In the genomic region with DNA sequence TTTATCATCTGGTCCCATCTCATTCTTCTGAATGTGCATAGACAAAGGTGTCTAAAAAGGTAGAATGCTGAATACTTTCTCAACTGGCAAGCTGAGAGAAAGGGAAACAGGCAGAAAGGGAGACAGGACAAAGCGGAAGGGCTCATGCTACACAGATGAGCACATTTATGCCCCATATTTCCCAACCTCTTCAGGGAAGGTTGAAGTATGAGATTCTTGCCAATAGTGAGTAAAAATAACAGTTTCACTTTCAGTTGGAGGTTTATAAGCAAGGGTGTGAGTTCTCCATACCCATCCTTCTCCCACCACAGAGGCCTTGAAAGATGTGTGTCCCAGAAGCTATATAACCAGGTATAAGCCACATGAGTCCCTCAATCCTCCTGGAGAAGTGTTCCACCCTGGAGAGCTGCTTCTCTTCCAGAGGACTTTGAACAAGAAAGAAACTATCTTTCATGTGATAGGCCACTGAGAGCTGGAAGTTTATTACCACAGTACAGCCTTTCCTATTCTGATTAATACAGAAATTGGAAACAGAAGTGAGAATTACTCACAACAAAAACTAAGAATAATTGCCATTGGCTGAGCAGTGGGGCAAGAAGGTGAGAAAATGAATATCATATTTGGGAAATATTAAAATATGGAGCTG, we compare ENCODE assay signal across 10 cellular contexts.
DNase-seq lines count a peak whose midpoint lies in the region; ATAC-seq and TF ChIP-seq lines count a peak whose summit lies in the region.
"Had no signal": no experiment of that assay in that cellular context is flagged by ENCODE, and none has a peak within 500 bp of the region (broad histone marks: within the 10 kb centered on the region; RNA-seq: fewer than 3 reads in every experiment).

No MANE protein-coding gene starts in this region.

- H3K36me3 ChIP-seq in osteoblast (ENCODE audit: insufficient read depth, low read length) (no peaks in the 10 kb centered on the region), Karpas-422 (ENCODE audit: insufficient read depth, low read length) (no peaks in the 10 kb centered on the region)

- POLR2A ChIA-PET in activated CD4-positive, alpha-beta T cell treated with anti-CD3 and anti-CD28 coated beads for 36 hours (lab: Charles Lee): no interaction called here

- H3K4me1 Mint-ChIP-seq in activated CD4-positive, alpha-beta T cell treated with anti-CD3 and anti-CD28 coated beads for 36 hours: peaks cover 14% of the 10 kb centered on the region
- peaks cover 8% of the 10 kb centered on the region for H3K4me1 Mint-ChIP-seq in activated T-helper 17 cell treated with anti-CD3 and anti-CD28 coated beads, Interleukin-2, amount 50 U/mL, for 72 hours

- H3K27ac ChIP-seq in osteoblast (ENCODE audit: low read depth, low read length) (no peak overlapping the region), Karpas-422 (ENCODE audit: low read length) (no peak overlapping the region)
- H3K27ac ChIP-seq: A549 had no signal

- H3K4me3 Mint-ChIP-seq in activated CD4-positive, alpha-beta T cell treated with anti-CD3 and anti-CD28 coated beads for 36 hours: peak overlapping the region; percentile 18
- peak overlapping the region; percentile 14 for H3K4me3 Mint-ChIP-seq in activated T-helper 17 cell treated with anti-CD3 and anti-CD28 coated beads, Interleukin-2, amount 50 U/mL, for 72 hours

- H3K4me3 ChIP-seq in osteoblast (ENCODE audit: insufficient read depth, low read length) (no peak overlapping the region), Karpas-422 (ENCODE audit: low read length) (no peak overlapping the region)
- H3K4me3 ChIP-seq: A549 had no signal

- CTCF ChIA-PET in activated CD4-positive, alpha-beta T cell treated with anti-CD3 and anti-CD28 coated beads for 36 hours (lab: Charles Lee): no interaction called here

- no peaks in the 10 kb centered on the region for H3K9me2 ChIP-seq in Karpas-422 (replicated peaks; ENCODE audit: insufficient read depth, low read length)

- intact Hi-C loops in activated CD4-positive, alpha-beta T cell treated with anti-CD3 and anti-CD28 coated beads for 36 hours (cut with DNase I, micrococcal nuclease): no loop called here

- no peak overlapping the region for H3K27ac Mint-ChIP-seq in activated CD4-positive, alpha-beta T cell treated with anti-CD3 and anti-CD28 coated beads for 36 hours
- no peak overlapping the region for H3K27ac Mint-ChIP-seq in activated T-helper 17 cell treated with anti-CD3 and anti-CD28 coated beads, Interleukin-2, amount 50 U/mL, for 72 hours

- H4K20me1 ChIP-seq in osteoblast (ENCODE audit: insufficient read depth, low read length) (no peaks in the 10 kb centered on the region), Karpas-422 (ENCODE audit: insufficient read depth, low read depth, low read length) (no peaks in the 10 kb centered on the region)

- H3K36me3 Mint-ChIP-seq in activated CD4-positive, alpha-beta T cell treated with anti-CD3 and anti-CD28 coated beads for 36 hours (ENCODE audit: low read depth): no peaks in the 10 kb centered on the region
- no peaks in the 10 kb centered on the region for H3K36me3 Mint-ChIP-seq in activated T-helper 17 cell treated with anti-CD3 and anti-CD28 coated beads, Interleukin-2, amount 50 U/mL, for 72 hours (ENCODE audit: low read depth)

- ATAC-seq in activated CD4-positive, alpha-beta T cell treated with anti-CD3 and anti-CD28 coated beads for 36 hours: peak; percentile 78
- peak; percentile 62 for ATAC-seq in HG02759 (IDR thresholded peaks at IDR 0.05; ENCODE audit: unreplicated experiment)
- ATAC-seq in activated T-helper 17 cell treated with anti-CD3 and anti-CD28 coated beads, Interleukin-2, amount 50 U/mL, for 72 hours (replicated peaks): peak; percentile 80
- no peak for ATAC-seq in HG03045 (IDR thresholded peaks at IDR 0.05; ENCODE audit: unreplicated experiment)
- ATAC-seq in HG03025 (IDR thresholded peaks at IDR 0.05; ENCODE audit: low FRiP score, unreplicated experiment): no peak
- ATAC-seq: A549, PC-3 had no signal

- peak overlapping the region; percentile 69 for H2AFZ ChIP-seq in osteoblast (ENCODE audit: low read length)
- H2AFZ ChIP-seq in Karpas-422 (ENCODE audit: low read length): no peak overlapping the region

- H3K79me2 ChIP-seq in osteoblast (ENCODE audit: insufficient read depth, low read length) (no peaks in the 10 kb centered on the region), Karpas-422 (ENCODE audit: low read length) (no peaks in the 10 kb centered on the region)

- peaks cover 8% of the 10 kb centered on the region for H3K27me3 Mint-ChIP-seq in activated CD4-positive, alpha-beta T cell treated with anti-CD3 and anti-CD28 coated beads for 36 hours
- H3K27me3 Mint-ChIP-seq in activated T-helper 17 cell treated with anti-CD3 and anti-CD28 coated beads, Interleukin-2, amount 50 U/mL, for 72 hours: no peaks in the 10 kb centered on the region

- H3K4me1 ChIP-seq in osteoblast (ENCODE audit: insufficient read depth, low read length) (no peaks in the 10 kb centered on the region), Karpas-422 (ENCODE audit: low read length) (no peaks in the 10 kb centered on the region)
- H3K4me1 ChIP-seq: A549 had no signal

- DNase-seq in activated CD4-positive, alpha-beta T cell treated with anti-CD3 and anti-CD28 coated beads for 36 hours: no peak
- DNase-seq in activated CD4-positive, alpha-beta T cell treated with anti-CD3 and anti-CD28 coated beads, Interleukin-2, amount 50 U/mL, for 4 hours: no peak
- DNase-seq in osteoblast (ENCODE audit: insufficient read length, low spot score, missing footprints): no peak
- no peak for DNase-seq in Karpas-422
- DNase-seq: PC-3 had no signal

- H3K9me3 ChIP-seq in osteoblast (ENCODE audit: low read depth, low read length) (no peaks in the 10 kb centered on the region), Karpas-422 (ENCODE audit: low read length) (peaks cover 22% of the 10 kb centered on the region)
- H3K9me3 ChIP-seq: A549 had no signal

- no peak for TF ChIP-seq CTCF in osteoblast (IDR thresholded peaks at IDR 0.05; ENCODE audit: extremely low read depth, low read depth, low read length)

- peak overlapping the region; percentile 34 for H3K4me2 ChIP-seq in osteoblast (ENCODE audit: insufficient read depth, low read length)
- no peak overlapping the region for H3K4me2 ChIP-seq in Karpas-422 (ENCODE audit: low read depth, low read length, poor library complexity, severe bottlenecking)
- H3K4me2 ChIP-seq: A549 had no signal

- H3K9ac ChIP-seq in Karpas-422 (ENCODE audit: low read length): no peak overlapping the region

- H3K9me3 Mint-ChIP-seq in activated CD4-positive, alpha-beta T cell treated with anti-CD3 and anti-CD28 coated beads for 36 hours (ENCODE audit: low read depth): peaks cover 9% of the 10 kb centered on the region
- H3K9me3 Mint-ChIP-seq in activated T-helper 17 cell treated with anti-CD3 and anti-CD28 coated beads, Interleukin-2, amount 50 U/mL, for 72 hours: peaks cover 9% of the 10 kb centered on the region

- H3K27me3 ChIP-seq in osteoblast (ENCODE audit: insufficient read depth, low read length) (no peaks in the 10 kb centered on the region), Karpas-422 (ENCODE audit: low read length) (no peaks in the 10 kb centered on the region)

Comparison
In these comparisons a context has a peak if more than half of its experiments do, and no peak if none do; other contexts are left out.
1. ATAC-seq: peak in activated CD4-positive, alpha-beta T cell treated with anti-CD3 and anti-CD28 coated beads for 36 hours (single experiment), HG02759 (single experiment) and activated T-helper 17 cell treated with anti-CD3 and anti-CD28 coated beads, Interleukin-2, amount 50 U/mL, for 72 hours (single experiment); none in HG03045 (single experiment) and HG03025 (single experiment).